Comparison of ENCODE assay signal across 8 cellular contexts in the genomic region with DNA sequence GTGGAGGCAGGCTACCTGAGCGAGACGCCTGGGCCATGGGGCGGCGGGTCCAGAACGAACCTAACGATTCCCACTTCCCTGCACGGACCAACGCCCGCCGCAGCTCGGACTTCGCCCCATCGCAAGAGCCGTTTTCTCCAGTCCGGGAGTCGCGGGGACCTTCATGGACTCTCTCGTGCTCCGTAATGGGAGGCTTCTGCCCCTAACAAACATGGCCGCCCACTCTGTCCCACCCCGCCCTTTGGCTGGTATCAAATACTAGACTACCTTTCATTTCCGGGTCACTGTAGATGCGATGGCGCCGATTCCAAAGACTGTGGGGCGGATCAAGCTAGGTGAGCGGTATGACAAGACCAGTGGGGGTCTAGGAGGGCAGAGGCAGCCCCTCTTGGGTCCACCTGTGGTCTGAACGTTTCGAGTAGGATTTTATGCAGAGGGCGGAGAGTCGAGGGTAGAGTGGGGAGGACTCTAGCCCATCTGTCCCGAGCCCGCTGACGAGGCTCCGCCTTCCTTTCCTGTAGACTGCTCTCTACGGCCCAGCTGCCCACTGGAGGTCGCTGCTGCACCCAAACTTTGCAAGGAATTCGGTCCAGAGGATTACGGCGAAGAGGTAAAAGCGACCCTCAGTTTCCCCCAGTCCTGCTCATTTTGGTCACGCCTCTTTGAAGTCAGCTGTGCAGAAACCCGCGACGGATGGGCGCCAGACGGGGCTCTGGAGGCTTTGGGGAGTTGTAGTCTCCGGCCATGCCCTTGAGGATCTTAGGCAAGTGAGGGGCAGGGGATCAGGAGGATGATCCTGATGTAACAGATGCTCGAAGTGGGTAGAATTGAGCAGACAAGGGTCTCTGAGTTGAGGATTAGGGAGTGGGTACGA. TPM values are rescaled to one million over a fixed set of nuclear protein-coding genes. Genes with fewer than 3 reads are reported as not detected.
DNase-seq lines count a peak whose midpoint lies in the region; ATAC-seq, FAIRE-seq and TF ChIP-seq lines count a peak whose summit lies in the region.

A gene with protein sequence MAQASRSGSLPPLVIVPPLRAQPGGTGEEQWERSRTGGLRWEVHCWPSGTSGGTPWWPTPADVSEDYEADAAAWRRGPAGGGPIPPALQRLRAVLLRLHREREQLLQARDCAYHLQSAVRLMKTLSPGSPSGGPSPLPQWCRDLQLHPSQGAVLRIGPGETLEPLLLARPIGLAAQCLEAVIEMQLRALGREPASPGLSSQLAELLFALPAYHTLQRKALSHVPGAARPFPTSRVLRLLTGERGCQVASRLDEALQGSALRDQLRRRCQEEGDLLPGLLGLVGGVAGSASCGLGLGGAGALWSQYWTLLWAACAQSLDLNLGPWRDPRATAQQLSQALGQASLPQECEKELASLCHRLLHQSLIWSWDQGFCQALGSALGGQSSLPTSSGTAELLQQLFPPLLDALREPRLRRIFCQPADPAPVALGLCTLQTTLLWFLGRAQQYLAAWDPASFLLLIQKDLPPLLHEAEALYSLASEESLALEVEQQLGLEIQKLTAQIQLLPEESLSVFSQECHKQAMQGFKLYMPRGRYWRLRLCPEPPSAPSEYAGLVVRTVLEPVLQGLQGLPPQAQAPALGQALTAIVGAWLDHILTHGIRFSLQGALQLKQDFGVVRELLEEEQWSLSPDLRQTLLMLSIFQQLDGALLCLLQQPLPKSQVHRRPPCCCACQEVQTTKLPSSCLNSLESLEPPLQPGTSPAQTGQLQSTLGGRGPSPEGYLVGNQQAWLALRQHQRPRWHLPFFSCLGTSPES (minus strand): TSS at position 198 of the 874 bp plus-strand sequence. CDS start 161 bp downstream, at position 37.
A gene (plus strand): TSS at position 281 of the 874 bp plus-strand sequence. CDS start 15 bp downstream, at position 296.

- H3K4me2 ChIP-seq in DOHH2 (ENCODE audit: low read length) (peak within 1 kb of the TSS; percentile 99), KMS-11 (peak within 1 kb of the TSS; percentile 97)

- no peaks in the 10 kb centered on the region for H3K27me3 Mint-ChIP-seq in activated T-cell treated with anti-CD3 and anti-CD28 coated beads, Interleukin-2, amount 50 U/mL, for 72 hours (ENCODE audit: low read depth)
- H3K27me3 Mint-ChIP-seq in naive thymus-derived CD8-positive, alpha-beta T cell: no peaks in the 10 kb centered on the region

- H3K27ac ChIP-seq in DOHH2 (ENCODE audit: low read depth, low read length) (peak within 1 kb of the TSS; percentile 78), KMS-11 (peak within 1 kb of the TSS; percentile 75)

- peak within 1 kb of the TSS; percentile 90 for H3K9ac ChIP-seq in KMS-11

- H3K36me3 ChIP-seq in DOHH2 (ENCODE audit: control insufficient read depth, low read length) (peaks cover 31% of the 10 kb centered on the region), KMS-11 (ENCODE audit: insufficient read depth) (no peaks in the 10 kb centered on the region)

- DNase-seq in RCC 7860 (ENCODE audit: low spot score) (peak; percentile 87), fibroblast of gingiva (ENCODE audit: low read depth) (peak; percentile 93)
- peak; percentile 93 to 96 for DNase-seq in activated T-cell treated with anti-CD3 and anti-CD28 coated beads, Interleukin-2, amount 50 U/mL, for 72 hours
- DNase-seq in naive thymus-derived CD8-positive, alpha-beta T cell: peak; percentile 80 to 99 (median 93)
- DNase-seq in stimulated activated naive CD4-positive, alpha-beta T cell (lab: John Stamatoyannopoulos, UW): peak; percentile 88 to 98 (median 95)

- H4K20me1 ChIP-seq in DOHH2 (ENCODE audit: control insufficient read depth, insufficient read depth, low read depth, low read length): peaks cover 7% of the 10 kb centered on the region; the same call in 1 of the 2 replicates
- no peaks in the 10 kb centered on the region for H4K20me1 ChIP-seq in KMS-11 (ENCODE audit: insufficient read depth)

- H3K4me1 Mint-ChIP-seq in activated T-cell treated with anti-CD3 and anti-CD28 coated beads, Interleukin-2, amount 50 U/mL, for 72 hours (ENCODE audit: low read depth): peaks cover 44% of the 10 kb centered on the region
- peaks cover 15 to 47% (median 36%) of the 10 kb centered on the region in 4 donors for H3K4me1 Mint-ChIP-seq in naive thymus-derived CD8-positive, alpha-beta T cell

- no peaks in the 10 kb centered on the region for H3K9me3 Mint-ChIP-seq in activated T-cell treated with anti-CD3 and anti-CD28 coated beads, Interleukin-2, amount 50 U/mL, for 72 hours
- no peaks in the 10 kb centered on the region for H3K9me3 Mint-ChIP-seq in naive thymus-derived CD8-positive, alpha-beta T cell

- TF ChIP-seq CTCF in DOHH2 (IDR thresholded peaks at IDR 0.05; ENCODE audit: low read depth, low read length, poor library complexity, severe bottlenecking) (peak; percentile 97), KMS-11 (conservative IDR thresholded peaks at IDR 0.05; ENCODE audit: low read depth, low read length) (peak; percentile 89)

- H3K27ac Mint-ChIP-seq in activated T-cell treated with anti-CD3 and anti-CD28 coated beads, Interleukin-2, amount 50 U/mL, for 72 hours: peak within 1 kb of the TSS; percentile 97
- H3K27ac Mint-ChIP-seq in naive thymus-derived CD8-positive, alpha-beta T cell: peak within 1 kb of the TSS; percentile 97 to 100 (median 100)

- H3K4me3 ChIP-seq in DOHH2 (ENCODE audit: low read length) (peak within 1 kb of the TSS; percentile 98), KMS-11 (IDR thresholded peaks at IDR 0.05; ENCODE audit: insufficient read depth, low read depth, low read length) (no peak within 1 kb of the TSS)

- ATAC-seq in GM21723 (IDR thresholded peaks at IDR 0.05; ENCODE audit: unreplicated experiment): peak; percentile 91
- ATAC-seq in activated T-cell treated with anti-CD3 and anti-CD28 coated beads, Interleukin-2, amount 50 U/mL, for 72 hours (replicated peaks in 1 of 2): peak; percentile 93 to 94
- ATAC-seq in naive thymus-derived CD8-positive, alpha-beta T cell: peak; percentile 91 to 93

- peak within 1 kb of the TSS; percentile 99 for H2AFZ ChIP-seq in KMS-11 (ENCODE audit: low read depth)

- no peaks in the 10 kb centered on the region for H3K9me3 ChIP-seq in DOHH2 (ENCODE audit: control insufficient read depth, insufficient read depth, low read length)

- H3K79me2 ChIP-seq in DOHH2 (ENCODE audit: control insufficient read depth, low read length): peaks cover 36% of the 10 kb centered on the region
- H3K79me2 ChIP-seq in KMS-11 (ENCODE audit: insufficient read depth, low read depth): peaks cover 18% of the 10 kb centered on the region

- POLR2A ChIA-PET in naive thymus-derived CD8-positive, alpha-beta T cell (lab: Charles Lee): interaction anchor here (0.8 to 5.4 kb wide), 21 partner anchors 10 to 305 kb away, joined by 3 to 159 read pairs (median 5); a partner anchor contains a TSS

- H3K9me2 ChIP-seq in DOHH2 (replicated peaks; ENCODE audit: control insufficient read depth, low read length): no peaks in the 10 kb centered on the region

- H3F3A ChIP-seq in DOHH2 (ENCODE audit: control insufficient read depth, insufficient read depth): no peaks in the 10 kb centered on the region

- peaks cover 2 to 26% of the 10 kb centered on the region in 2 donors for H3K36me3 Mint-ChIP-seq in activated T-cell treated with anti-CD3 and anti-CD28 coated beads, Interleukin-2, amount 50 U/mL, for 72 hours (ENCODE audit: insufficient read depth in 2 of 2)
- peaks cover 0 to 51% (median 7%) of the 10 kb centered on the region in 3 donors for H3K36me3 Mint-ChIP-seq in naive thymus-derived CD8-positive, alpha-beta T cell

- H3K4me1 ChIP-seq in DOHH2 (ENCODE audit: control insufficient read depth, low read length) (peaks cover 23% of the 10 kb centered on the region), KMS-11 (ENCODE audit: low read depth, poor library complexity, severe bottlenecking) (peaks cover 15% of the 10 kb centered on the region)

- FAIRE-seq in RCC 7860 (lab: Jason Lieb, UNC): peak; percentile 44

- H3K4me3 Mint-ChIP-seq in activated T-cell treated with anti-CD3 and anti-CD28 coated beads, Interleukin-2, amount 50 U/mL, for 72 hours: peak within 1 kb of the TSS; percentile 92 to 96
- peak within 1 kb of the TSS; percentile 90 to 100 (median 100) for H3K4me3 Mint-ChIP-seq in naive thymus-derived CD8-positive, alpha-beta T cell

- no peaks in the 10 kb centered on the region for H3K27me3 ChIP-seq in DOHH2 (ENCODE audit: control insufficient read depth, low read length)
- no peaks in the 10 kb centered on the region for H3K27me3 ChIP-seq in KMS-11 (ENCODE audit: insufficient read depth, low read depth)

RNA-seq across cellular contexts. Expression of the first gene that starts in this region (rescaled TPM):
- total RNA-seq in activated T-cell treated with anti-CD3 and anti-CD28 coated beads, Interleukin-2, amount 50 U/mL, for 72 hours: 1 to 10 TPM; 9.0 to 9.5 TPM
- 10 to 100 TPM; 61.4 to 67.4 TPM for total RNA-seq in naive thymus-derived CD8-positive, alpha-beta T cell
- polyA plus RNA-seq in naive thymus-derived CD8-positive, alpha-beta T cell: 10 to 100 TPM in 2 of 3 donors, 1 to 10 TPM in 1; 7.8 to 15.5 (median 14.6) TPM

RNA-seq across cellular contexts. Expression of the second gene that starts in this region (rescaled TPM):
- 10 to 100 TPM; 41.8 to 43.9 TPM for total RNA-seq in activated T-cell treated with anti-CD3 and anti-CD28 coated beads, Interleukin-2, amount 50 U/mL, for 72 hours
- 10 to 100 TPM; 43.8 to 52.1 TPM for total RNA-seq in naive thymus-derived CD8-positive, alpha-beta T cell
- 10 to 100 TPM; 18.9 to 21.1 (median 21.1) TPM for polyA plus RNA-seq in naive thymus-derived CD8-positive, alpha-beta T cell

Comparison
In these comparisons a context has a peak if more than half of its experiments do, and no peak if none do; other contexts are left out.
1. RNA of the first gene that starts in this region (total RNA-seq): 61.4 to 67.4 TPM in naive thymus-derived CD8-positive, alpha-beta T cell; 9.0 to 9.5 TPM in activated T-cell treated with anti-CD3 and anti-CD28 coated beads, Interleukin-2, amount 50 U/mL, for 72 hours; every median in the first group is over 4 times any median in the second.
2. Peak in every context shown above with its lines, with median percentiles within 50 percentile points of each other: ATAC-seq and DNase-seq.